ENCODE assay signal across 30 cellular contexts in the genomic region with DNA sequence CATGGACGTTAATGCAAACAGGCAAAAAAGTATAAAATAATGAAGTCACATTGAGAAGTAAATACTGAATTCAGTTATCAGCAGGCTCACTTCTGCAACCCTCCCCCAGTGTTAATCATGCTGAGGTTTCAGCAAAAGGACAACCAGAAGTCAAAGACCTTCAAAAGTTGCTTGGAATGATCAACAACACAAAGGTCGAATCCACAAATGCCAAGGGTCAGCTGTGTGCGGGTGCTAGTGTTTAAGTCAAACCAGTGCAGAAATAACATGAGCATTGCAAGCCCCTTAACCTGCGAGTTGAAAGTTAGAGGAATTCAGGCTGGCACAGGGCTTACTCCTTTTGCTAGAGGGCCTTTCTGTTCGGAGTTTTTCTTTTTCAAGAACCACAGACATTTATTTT.
"Had no signal": no experiment of that assay in that cellular context is flagged by ENCODE, and none has a peak within 500 bp of the region (broad histone marks: within the 10 kb centered on the region; RNA-seq: fewer than 3 reads in every experiment).

No MANE protein-coding gene starts in this region.

- H3K4me3 ChIP-seq: colonic mucosa, esophagus squamous epithelium, gastrocnemius medialis, heart right ventricle, left ventricle myocardium inferior, lower lobe of right lung, mucosa of descending colon had no signal

- H3K27ac Mint-ChIP-seq: dendritic cell treated with granulocyte-macrophage colony-stimulating factor and Interleukin-4, amounts not matched to agents 40 ng/mL and 50 ng/mL, for 4 days; effector memory CD8-positive, alpha-beta T cell; endodermal cell; immature natural killer cell; mesothelial cell of epicardium had no signal

- H3K9me3 ChIP-seq: colonic mucosa, gastrocnemius medialis, lower lobe of right lung, mucosa of descending colon had no signal

- H3K36me3 ChIP-seq: colonic mucosa, esophagus squamous epithelium, gastrocnemius medialis, heart right ventricle, left ventricle myocardium inferior, lower lobe of right lung had no signal

- H3K4me1 Mint-ChIP-seq: endodermal cell, immature natural killer cell, naive B cell had no signal

- H3K4me3 Mint-ChIP-seq: dendritic cell treated with granulocyte-macrophage colony-stimulating factor and Interleukin-4, amounts not matched to agents 40 ng/mL and 50 ng/mL, for 4 days; effector memory CD8-positive, alpha-beta T cell; endodermal cell; immature natural killer cell; mesothelial cell of epicardium; naive B cell had no signal

- H3K27me3 Mint-ChIP-seq: dendritic cell treated with granulocyte-macrophage colony-stimulating factor and Interleukin-4, amounts not matched to agents 40 ng/mL and 50 ng/mL, for 4 days; effector memory CD8-positive, alpha-beta T cell; naive B cell had no signal

- FAIRE-seq: endometrium, kidney had no signal

- H3K27ac ChIP-seq: colonic mucosa, epithelial cell of prostate, esophagus squamous epithelium, gastrocnemius medialis, heart right ventricle, left ventricle myocardium inferior, lower lobe of right lung had no signal

- H3K27me3 ChIP-seq: colonic mucosa, esophagus squamous epithelium, gastrocnemius medialis, heart right ventricle had no signal

- H3K36me3 Mint-ChIP-seq: naive B cell had no signal

- ATAC-seq: effector memory CD8-positive, alpha-beta T cell; esophagus mucosa; gastrocnemius medialis; heart right ventricle; left colon; left lobe of liver; lower lobe of right lung; mucosa of descending colon had no signal

- DNase-seq: colonic mucosa; cortex of kidney; effector CD8-positive, alpha-beta T cell; effector memory CD8-positive, alpha-beta T cell; endodermal cell; erythroblast; esophagus squamous epithelium; foreskin fibroblast; foreskin melanocyte; gastrocnemius medialis; glutamatergic neuron; head of caudate nucleus; heart right ventricle; hippocampal formation; immature natural killer cell; islet precursor cell; kidney; kidney glomerular epithelial cell; left colon; left ventricle myocardium inferior; lower lobe of right lung; mesenchymal stem cell; mucosa of descending colon; naive B cell had no signal

- H3K4me1 ChIP-seq: colonic mucosa, esophagus squamous epithelium, gastrocnemius medialis, heart right ventricle, left ventricle myocardium inferior, lower lobe of right lung had no signal
